1 cellular context compared by ENCODE assay signal in the genomic region with DNA sequence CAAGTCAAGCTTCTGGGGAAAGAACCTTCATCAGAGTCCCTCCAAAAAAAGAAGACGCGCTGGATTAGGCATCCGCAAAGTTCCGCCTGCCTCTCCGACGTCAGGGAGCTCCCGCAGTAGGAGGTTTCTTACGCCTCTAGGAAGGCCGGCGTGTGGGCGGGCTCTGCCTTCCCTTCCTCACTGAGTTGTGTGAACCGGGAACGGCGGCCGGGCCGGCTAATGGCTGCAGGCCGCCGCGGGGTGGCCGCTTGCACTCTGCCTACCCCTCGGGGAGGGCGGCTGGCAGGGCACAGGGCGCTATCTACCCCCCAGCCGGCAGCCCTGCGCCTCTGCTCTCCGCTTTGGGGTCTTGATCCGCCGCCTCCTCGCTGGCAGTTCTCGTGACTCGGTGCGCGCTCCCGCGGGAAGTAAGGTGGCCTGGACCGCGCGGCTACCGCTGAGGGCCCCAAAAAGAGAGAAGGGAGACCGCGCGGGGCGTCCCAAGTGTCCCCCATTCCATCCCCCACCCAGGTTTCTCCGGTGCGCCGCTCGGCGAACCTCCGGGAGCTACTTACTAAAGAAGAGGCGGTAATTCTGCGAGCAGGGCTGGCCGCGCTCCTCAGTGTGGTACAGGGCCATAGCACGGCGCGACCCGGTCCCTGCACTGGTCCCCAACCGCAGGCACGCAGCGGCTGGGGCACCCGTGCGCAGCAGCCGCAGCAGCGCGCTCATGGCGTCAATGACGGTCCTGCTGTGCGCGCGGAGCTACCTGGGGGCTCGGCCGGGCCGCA.
A peak's percentile ranks its signal among the peaks of the same experiment; 100 is the strongest.
TF ChIP-seq lines count a peak whose summit lies in the region.

A gene (minus strand): TSS at position 723 of the 770 bp plus-strand sequence. CDS start 12 bp downstream, at position 711.

TF ChIP-seq in HepG2, 621 proteins besides CTCF, POLR2A, EP300 and RAD21 (continued from another document and continues in another):
- TF ChIP-seq, protein P1, sequence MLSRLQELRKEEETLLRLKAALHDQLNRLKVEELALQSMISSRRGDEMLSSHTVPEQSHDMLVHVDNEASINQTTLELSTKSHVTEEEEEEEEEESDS (CRISPR knock-in tag; IDR thresholded peaks at IDR 0.05; ENCODE audit: borderline replicate concordance), result no peak
- peak; percentile 67 for TF ChIP-seq CREB1 (IDR thresholded peaks at IDR 0.05)
- peak; percentile 47; the same call in 1 of the 2 replicates for TF ChIP-seq CREB1 (CRISPR knock-in tag; IDR thresholded peaks at IDR 0.05)
- TF ChIP-seq SSRP1 (CRISPR knock-in tag; IDR thresholded peaks at IDR 0.05), result no peak
- 0 out of 2 replicates have a peak, but pooled peaks have one; percentile 62 for TF ChIP-seq SMYD3 (CRISPR knock-in tag; IDR thresholded peaks at IDR 0.05)
- TF ChIP-seq ZMYM2 (CRISPR knock-in tag; IDR thresholded peaks at IDR 0.05), result peak; percentile 16; the same call in 1 of the 2 replicates
- no peak for TF ChIP-seq PCBP1 (IDR thresholded peaks at IDR 0.05; ENCODE audit: borderline replicate concordance, low read depth, low read length)
- TF ChIP-seq TARDBP (CRISPR knock-in tag; IDR thresholded peaks at IDR 0.05), result peak; percentile 83; the same call in 1 of the 2 replicates
- TF ChIP-seq ZNF24 (IDR thresholded peaks at IDR 0.05), result peak; percentile 60; the same call in 1 of the 2 replicates
- TF ChIP-seq SOX6 (IDR thresholded peaks at IDR 0.05), result no peak
- TF ChIP-seq SOX6 (CRISPR knock-in tag; IDR thresholded peaks at IDR 0.05), result peak; percentile 75
- peak; percentile 81; the same call in 1 of the 2 replicates for TF ChIP-seq ZNF746 (CRISPR knock-in tag; IDR thresholded peaks at IDR 0.05)
- TF ChIP-seq, protein P2, sequence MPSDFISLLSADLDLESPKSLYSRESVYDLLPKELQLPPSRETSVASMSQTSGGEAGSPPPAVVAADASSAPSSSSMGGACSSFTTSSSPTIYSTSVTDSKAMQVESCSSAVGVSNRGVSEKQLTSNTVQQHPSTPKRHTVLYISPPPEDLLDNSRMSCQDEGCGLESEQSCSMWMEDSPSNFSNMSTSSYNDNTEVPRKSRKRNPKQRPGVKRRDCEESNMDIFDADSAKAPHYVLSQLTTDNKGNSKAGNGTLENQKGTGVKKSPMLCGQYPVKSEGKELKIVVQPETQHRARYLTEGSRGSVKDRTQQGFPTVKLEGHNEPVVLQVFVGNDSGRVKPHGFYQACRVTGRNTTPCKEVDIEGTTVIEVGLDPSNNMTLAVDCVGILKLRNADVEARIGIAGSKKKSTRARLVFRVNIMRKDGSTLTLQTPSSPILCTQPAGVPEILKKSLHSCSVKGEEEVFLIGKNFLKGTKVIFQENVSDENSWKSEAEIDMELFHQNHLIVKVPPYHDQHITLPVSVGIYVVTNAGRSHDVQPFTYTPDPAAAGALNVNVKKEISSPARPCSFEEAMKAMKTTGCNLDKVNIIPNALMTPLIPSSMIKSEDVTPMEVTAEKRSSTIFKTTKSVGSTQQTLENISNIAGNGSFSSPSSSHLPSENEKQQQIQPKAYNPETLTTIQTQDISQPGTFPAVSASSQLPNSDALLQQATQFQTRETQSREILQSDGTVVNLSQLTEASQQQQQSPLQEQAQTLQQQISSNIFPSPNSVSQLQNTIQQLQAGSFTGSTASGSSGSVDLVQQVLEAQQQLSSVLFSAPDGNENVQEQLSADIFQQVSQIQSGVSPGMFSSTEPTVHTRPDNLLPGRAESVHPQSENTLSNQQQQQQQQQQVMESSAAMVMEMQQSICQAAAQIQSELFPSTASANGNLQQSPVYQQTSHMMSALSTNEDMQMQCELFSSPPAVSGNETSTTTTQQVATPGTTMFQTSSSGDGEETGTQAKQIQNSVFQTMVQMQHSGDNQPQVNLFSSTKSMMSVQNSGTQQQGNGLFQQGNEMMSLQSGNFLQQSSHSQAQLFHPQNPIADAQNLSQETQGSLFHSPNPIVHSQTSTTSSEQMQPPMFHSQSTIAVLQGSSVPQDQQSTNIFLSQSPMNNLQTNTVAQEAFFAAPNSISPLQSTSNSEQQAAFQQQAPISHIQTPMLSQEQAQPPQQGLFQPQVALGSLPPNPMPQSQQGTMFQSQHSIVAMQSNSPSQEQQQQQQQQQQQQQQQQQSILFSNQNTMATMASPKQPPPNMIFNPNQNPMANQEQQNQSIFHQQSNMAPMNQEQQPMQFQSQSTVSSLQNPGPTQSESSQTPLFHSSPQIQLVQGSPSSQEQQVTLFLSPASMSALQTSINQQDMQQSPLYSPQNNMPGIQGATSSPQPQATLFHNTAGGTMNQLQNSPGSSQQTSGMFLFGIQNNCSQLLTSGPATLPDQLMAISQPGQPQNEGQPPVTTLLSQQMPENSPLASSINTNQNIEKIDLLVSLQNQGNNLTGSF (CRISPR knock-in tag; IDR thresholded peaks at IDR 0.05), result no peak
- TF ChIP-seq SAFB2 (CRISPR knock-in tag; IDR thresholded peaks at IDR 0.05; ENCODE audit: borderline replicate concordance, low read depth), result no peak
- TF ChIP-seq, protein P3, sequence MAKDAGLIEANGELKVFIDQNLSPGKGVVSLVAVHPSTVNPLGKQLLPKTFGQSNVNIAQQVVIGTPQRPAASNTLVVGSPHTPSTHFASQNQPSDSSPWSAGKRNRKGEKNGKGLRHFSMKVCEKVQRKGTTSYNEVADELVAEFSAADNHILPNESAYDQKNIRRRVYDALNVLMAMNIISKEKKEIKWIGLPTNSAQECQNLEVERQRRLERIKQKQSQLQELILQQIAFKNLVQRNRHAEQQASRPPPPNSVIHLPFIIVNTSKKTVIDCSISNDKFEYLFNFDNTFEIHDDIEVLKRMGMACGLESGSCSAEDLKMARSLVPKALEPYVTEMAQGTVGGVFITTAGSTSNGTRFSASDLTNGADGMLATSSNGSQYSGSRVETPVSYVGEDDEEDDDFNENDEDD (CRISPR knock-in tag; IDR thresholded peaks at IDR 0.05; ENCODE audit: borderline replicate concordance), result peak; percentile 69; the same call in 1 of the 2 replicates
- TF ChIP-seq, protein P4, sequence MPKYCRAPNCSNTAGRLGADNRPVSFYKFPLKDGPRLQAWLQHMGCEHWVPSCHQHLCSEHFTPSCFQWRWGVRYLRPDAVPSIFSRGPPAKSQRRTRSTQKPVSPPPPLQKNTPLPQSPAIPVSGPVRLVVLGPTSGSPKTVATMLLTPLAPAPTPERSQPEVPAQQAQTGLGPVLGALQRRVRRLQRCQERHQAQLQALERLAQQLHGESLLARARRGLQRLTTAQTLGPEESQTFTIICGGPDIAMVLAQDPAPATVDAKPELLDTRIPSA (CRISPR knock-in tag; IDR thresholded peaks at IDR 0.05; ENCODE audit: borderline replicate concordance), result 0 out of 2 replicates have a peak, but pooled peaks have one; percentile 19
- TF ChIP-seq, protein P5, sequence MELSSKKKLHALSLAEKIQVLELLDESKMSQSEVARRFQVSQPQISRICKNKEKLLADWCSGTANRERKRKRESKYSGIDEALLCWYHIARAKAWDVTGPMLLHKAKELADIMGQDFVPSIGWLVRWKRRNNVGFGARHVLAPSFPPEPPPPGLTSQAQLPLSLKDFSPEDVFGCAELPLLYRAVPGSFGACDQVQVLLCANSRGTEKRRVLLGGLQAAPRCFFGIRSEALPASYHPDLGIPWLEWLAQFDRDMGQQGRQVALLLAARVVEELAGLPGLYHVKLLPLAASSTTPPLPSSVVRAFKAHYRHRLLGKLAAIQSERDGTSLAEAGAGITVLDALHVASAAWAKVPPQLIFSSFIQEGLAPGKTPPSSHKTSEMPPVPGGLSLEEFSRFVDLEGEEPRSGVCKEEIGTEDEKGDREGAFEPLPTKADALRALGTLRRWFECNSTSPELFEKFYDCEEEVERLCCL (CRISPR knock-in tag; IDR thresholded peaks at IDR 0.05; ENCODE audit: borderline replicate concordance), result peak; percentile 60; the same call in 1 of the 2 replicates
- TF ChIP-seq MBD4 (IDR thresholded peaks at IDR 0.05; ENCODE audit: borderline replicate concordance, low read length), result no peak
- no peak for TF ChIP-seq ZNF432 (CRISPR knock-in tag; IDR thresholded peaks at IDR 0.05; ENCODE audit: borderline replicate concordance)
- TF ChIP-seq ZSCAN9 (CRISPR knock-in tag; IDR thresholded peaks at IDR 0.05; ENCODE audit: borderline replicate concordance), result peak; percentile 44; the same call in 1 of the 2 replicates
- no peak for TF ChIP-seq HNRNPH1 (optimal IDR thresholded peaks at IDR 0.05; ENCODE audit: low read depth, low read length)
- TF ChIP-seq, protein P6, sequence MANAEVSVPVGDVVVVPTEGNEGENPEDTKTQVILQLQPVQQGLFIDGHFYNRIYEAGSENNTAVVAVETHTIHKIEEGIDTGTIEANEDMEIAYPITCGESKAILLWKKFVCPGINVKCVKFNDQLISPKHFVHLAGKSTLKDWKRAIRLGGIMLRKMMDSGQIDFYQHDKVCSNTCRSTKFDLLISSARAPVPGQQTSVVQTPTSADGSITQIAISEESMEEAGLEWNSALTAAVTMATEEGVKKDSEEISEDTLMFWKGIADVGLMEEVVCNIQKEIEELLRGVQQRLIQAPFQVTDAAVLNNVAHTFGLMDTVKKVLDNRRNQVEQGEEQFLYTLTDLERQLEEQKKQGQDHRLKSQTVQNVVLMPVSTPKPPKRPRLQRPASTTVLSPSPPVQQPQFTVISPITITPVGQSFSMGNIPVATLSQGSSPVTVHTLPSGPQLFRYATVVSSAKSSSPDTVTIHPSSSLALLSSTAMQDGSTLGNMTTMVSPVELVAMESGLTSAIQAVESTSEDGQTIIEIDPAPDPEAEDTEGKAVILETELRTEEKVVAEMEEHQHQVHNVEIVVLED (CRISPR knock-in tag; IDR thresholded peaks at IDR 0.05; ENCODE audit: borderline replicate concordance), result peak; percentile 92
- 0 out of 2 replicates have a peak, but pooled peaks have one; percentile 41 for TF ChIP-seq HNF4A (CRISPR knock-in tag; IDR thresholded peaks at IDR 0.05)
- no peak for TF ChIP-seq WIZ (CRISPR knock-in tag; IDR thresholded peaks at IDR 0.05)
- TF ChIP-seq, protein P7, sequence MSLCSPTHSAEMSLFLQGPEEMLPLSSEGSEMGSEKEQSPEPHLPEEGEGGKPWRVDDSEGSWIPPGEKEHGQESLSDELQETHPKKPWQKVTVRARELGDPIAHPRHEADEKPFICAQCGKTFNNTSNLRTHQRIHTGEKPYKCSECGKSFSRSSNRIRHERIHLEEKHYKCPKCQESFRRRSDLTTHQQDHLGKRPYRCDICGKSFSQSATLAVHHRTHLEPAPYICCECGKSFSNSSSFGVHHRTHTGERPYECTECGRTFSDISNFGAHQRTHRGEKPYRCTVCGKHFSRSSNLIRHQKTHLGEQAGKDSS (CRISPR knock-in tag; IDR thresholded peaks at IDR 0.05; ENCODE audit: borderline replicate concordance, low read depth), result peak; percentile 60; the same call in 1 of the 2 replicates
- no peak for TF ChIP-seq ZFP1 (CRISPR knock-in tag; IDR thresholded peaks at IDR 0.05)
- TF ChIP-seq ZNF335 (CRISPR knock-in tag; IDR thresholded peaks at IDR 0.05), result 0 out of 2 replicates have a peak, but pooled peaks have one; percentile 17
- TF ChIP-seq, protein P8, sequence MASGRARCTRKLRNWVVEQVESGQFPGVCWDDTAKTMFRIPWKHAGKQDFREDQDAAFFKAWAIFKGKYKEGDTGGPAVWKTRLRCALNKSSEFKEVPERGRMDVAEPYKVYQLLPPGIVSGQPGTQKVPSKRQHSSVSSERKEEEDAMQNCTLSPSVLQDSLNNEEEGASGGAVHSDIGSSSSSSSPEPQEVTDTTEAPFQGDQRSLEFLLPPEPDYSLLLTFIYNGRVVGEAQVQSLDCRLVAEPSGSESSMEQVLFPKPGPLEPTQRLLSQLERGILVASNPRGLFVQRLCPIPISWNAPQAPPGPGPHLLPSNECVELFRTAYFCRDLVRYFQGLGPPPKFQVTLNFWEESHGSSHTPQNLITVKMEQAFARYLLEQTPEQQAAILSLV (CRISPR knock-in tag; IDR thresholded peaks at IDR 0.05; ENCODE audit: borderline replicate concordance), result no peak; the same call in 1 of the 2 replicates
- TF ChIP-seq ZNF264 (CRISPR knock-in tag; IDR thresholded peaks at IDR 0.05), result 0 out of 2 replicates have a peak, but pooled peaks have one; percentile 37
- 0 out of 2 replicates have a peak, but pooled peaks have one; percentile 22 for TF ChIP-seq SIN3A (IDR thresholded peaks at IDR 0.05; ENCODE audit: borderline replicate concordance, low read depth, low read length)
- no peak for TF ChIP-seq NFE2L1 (CRISPR knock-in tag; IDR thresholded peaks at IDR 0.05; ENCODE audit: borderline replicate concordance)
- no peak for TF ChIP-seq PRMT3 (CRISPR knock-in tag; IDR thresholded peaks at IDR 0.05; ENCODE audit: borderline replicate concordance, low read depth)
- peak; percentile 57; the same call in 1 of the 2 replicates for TF ChIP-seq ZNF235 (CRISPR knock-in tag; IDR thresholded peaks at IDR 0.05; ENCODE audit: borderline replicate concordance)
- TF ChIP-seq, protein P9, sequence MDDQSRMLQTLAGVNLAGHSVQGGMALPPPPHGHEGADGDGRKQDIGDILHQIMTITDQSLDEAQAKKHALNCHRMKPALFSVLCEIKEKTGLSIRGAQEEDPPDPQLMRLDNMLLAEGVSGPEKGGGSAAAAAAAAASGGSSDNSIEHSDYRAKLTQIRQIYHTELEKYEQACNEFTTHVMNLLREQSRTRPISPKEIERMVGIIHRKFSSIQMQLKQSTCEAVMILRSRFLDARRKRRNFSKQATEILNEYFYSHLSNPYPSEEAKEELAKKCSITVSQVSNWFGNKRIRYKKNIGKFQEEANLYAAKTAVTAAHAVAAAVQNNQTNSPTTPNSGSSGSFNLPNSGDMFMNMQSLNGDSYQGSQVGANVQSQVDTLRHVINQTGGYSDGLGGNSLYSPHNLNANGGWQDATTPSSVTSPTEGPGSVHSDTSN (CRISPR knock-in tag; IDR thresholded peaks at IDR 0.05; ENCODE audit: borderline replicate concordance), result no peak
- TF ChIP-seq ZNF773 (CRISPR knock-in tag; IDR thresholded peaks at IDR 0.05; ENCODE audit: borderline replicate concordance), result peak; percentile 67; the same call in 1 of the 2 replicates
- 0 out of 2 replicates have a peak, but pooled peaks have one; percentile 8 for TF ChIP-seq ZNF556 (CRISPR knock-in tag; IDR thresholded peaks at IDR 0.05; ENCODE audit: borderline replicate concordance)
- peak; percentile 84 for TF ChIP-seq ZNF563 (CRISPR knock-in tag; IDR thresholded peaks at IDR 0.05)
- TF ChIP-seq, protein P10, sequence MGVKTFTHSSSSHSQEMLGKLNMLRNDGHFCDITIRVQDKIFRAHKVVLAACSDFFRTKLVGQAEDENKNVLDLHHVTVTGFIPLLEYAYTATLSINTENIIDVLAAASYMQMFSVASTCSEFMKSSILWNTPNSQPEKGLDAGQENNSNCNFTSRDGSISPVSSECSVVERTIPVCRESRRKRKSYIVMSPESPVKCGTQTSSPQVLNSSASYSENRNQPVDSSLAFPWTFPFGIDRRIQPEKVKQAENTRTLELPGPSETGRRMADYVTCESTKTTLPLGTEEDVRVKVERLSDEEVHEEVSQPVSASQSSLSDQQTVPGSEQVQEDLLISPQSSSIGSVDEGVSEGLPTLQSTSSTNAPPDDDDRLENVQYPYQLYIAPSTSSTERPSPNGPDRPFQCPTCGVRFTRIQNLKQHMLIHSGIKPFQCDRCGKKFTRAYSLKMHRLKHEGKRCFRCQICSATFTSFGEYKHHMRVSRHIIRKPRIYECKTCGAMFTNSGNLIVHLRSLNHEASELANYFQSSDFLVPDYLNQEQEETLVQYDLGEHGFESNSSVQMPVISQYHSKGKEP (CRISPR knock-in tag; IDR thresholded peaks at IDR 0.05), result no peak
- TF ChIP-seq GTF3A (CRISPR knock-in tag; conservative IDR thresholded peaks at IDR 0.05), result no peak
- peak; percentile 93 for TF ChIP-seq NRL (CRISPR knock-in tag; IDR thresholded peaks at IDR 0.05; ENCODE audit: borderline replicate concordance)
- peak; percentile 71; the same call in 1 of the 2 replicates for TF ChIP-seq MTA1 (CRISPR knock-in tag; IDR thresholded peaks at IDR 0.05; ENCODE audit: borderline replicate concordance)
- TF ChIP-seq ZNF17 (CRISPR knock-in tag; IDR thresholded peaks at IDR 0.05), result no peak
- TF ChIP-seq ZNF451 (CRISPR knock-in tag; IDR thresholded peaks at IDR 0.05), result peak; percentile 97
